Comparison of ENCODE assay signal across 8 cellular contexts in genomic region chr4:189586906-189587305, GRCh38.
DNase-seq lines count a peak whose midpoint lies in the region; ATAC-seq and TF ChIP-seq lines count a peak whose summit lies in the region.
"Not testable (repeated sequence)": the region's sequence is repeated elsewhere in the genome, so short reads cannot be mapped to it uniquely, and the experiment has no call there.

No MANE protein-coding gene starts in this region.

- not testable (repeated sequence) for H3K27me3 Mint-ChIP-seq in activated naive CD4-positive, alpha-beta T cell treated with anti-CD3 and anti-CD28 coated beads, Interleukin-2, amount 10 ng/mL, durations not matched to agents 7 days and 5 days

- H3K79me2 ChIP-seq in smooth muscle cell (ENCODE audit: low read depth): not testable (repeated sequence)

- H3K4me3 Mint-ChIP-seq in activated naive CD4-positive, alpha-beta T cell treated with anti-CD3 and anti-CD28 coated beads, Interleukin-2, amount 10 ng/mL, durations not matched to agents 7 days and 5 days: not testable (repeated sequence)

- H3K4me1 Mint-ChIP-seq in activated naive CD4-positive, alpha-beta T cell treated with anti-CD3 and anti-CD28 coated beads, Interleukin-2, amount 10 ng/mL, durations not matched to agents 7 days and 5 days: not testable (repeated sequence)

- peak overlapping the region; percentile 62 for H3K9ac ChIP-seq in smooth muscle cell (ENCODE audit: low read depth)

- peaks cover 17% of the 10 kb centered on the region for H3K9me3 Mint-ChIP-seq in activated naive CD4-positive, alpha-beta T cell treated with anti-CD3 and anti-CD28 coated beads, Interleukin-2, amount 10 ng/mL, durations not matched to agents 7 days and 5 days

- H2AFZ ChIP-seq in smooth muscle cell (ENCODE audit: low read depth): not testable (repeated sequence)

- not testable (repeated sequence) for H3F3A ChIP-seq in smooth muscle cell (ENCODE audit: low read depth)

- not testable (repeated sequence) for TF ChIP-seq CTCF in smooth muscle cell (IDR thresholded peaks at IDR 0.05; ENCODE audit: borderline replicate concordance, insufficient read depth, poor library complexity, severe bottlenecking); upper lobe of right lung (IDR thresholded peaks at IDR 0.05)

- peak overlapping the region; percentile 92 for H3K27ac ChIP-seq in smooth muscle cell (ENCODE audit: low read depth)
- not testable (repeated sequence) for H3K27ac ChIP-seq in upper lobe of right lung

- not testable (repeated sequence) for H3K4me3 ChIP-seq in smooth muscle cell, upper lobe of right lung

- H3K4me1 ChIP-seq in smooth muscle cell (ENCODE audit: low read depth); upper lobe of right lung: not testable (repeated sequence)

- peak; percentile 28 for ATAC-seq in upper lobe of right lung

- not testable (repeated sequence) for H3K36me3 Mint-ChIP-seq in activated naive CD4-positive, alpha-beta T cell treated with anti-CD3 and anti-CD28 coated beads, Interleukin-2, amount 10 ng/mL, durations not matched to agents 7 days and 5 days

- not testable (repeated sequence) for H3K9me3 ChIP-seq in smooth muscle cell (replicated peaks; ENCODE audit: low read depth); upper lobe of right lung

- WGBS in smooth muscle cell (ENCODE audit: low lambda C conversion rate): 49% methylated on average over 14 of the region's 14 CpGs

- intact Hi-C loops in upper lobe of right lung (cut with DNase I): not testable (repeated sequence)

- H3K4me2 ChIP-seq in smooth muscle cell: peak overlapping the region; percentile 55

- DNase-seq in COLO668 (lab: John Stamatoyannopoulos, UW; ENCODE audit: unreplicated experiment) (peak; percentile 4), H4 (ENCODE audit: low spot score) (peak; percentile 27), NCI-H82 (lab: John Stamatoyannopoulos, UW) (peak; percentile 53), RPMI7951 (ENCODE audit: low read depth) (peak; percentile 1), ecto neural progenitor cell (ENCODE audit: low spot score) (peak; percentile 47)
- DNase-seq in activated naive CD4-positive, alpha-beta T cell treated with anti-CD3 and anti-CD28 coated beads, Interleukin-2, amount 10 ng/mL, durations not matched to agents 7 days and 5 days; smooth muscle cell (lab: John Stamatoyannopoulos, UW; ENCODE audit: unreplicated experiment); upper lobe of right lung: not testable (repeated sequence)

- peak overlapping the region; percentile 29 for H3K27ac Mint-ChIP-seq in activated naive CD4-positive, alpha-beta T cell treated with anti-CD3 and anti-CD28 coated beads, Interleukin-2, amount 10 ng/mL, durations not matched to agents 7 days and 5 days

- H4K20me1 ChIP-seq in smooth muscle cell (ENCODE audit: low read depth): not testable (repeated sequence)

- CTCF ChIA-PET in activated naive CD4-positive, alpha-beta T cell treated with anti-CD3 and anti-CD28 coated beads, Interleukin-2, amount 10 ng/mL, durations not matched to agents 7 days and 5 days (lab: Charles Lee): not testable (repeated sequence)

- not testable (repeated sequence) for H3K27me3 ChIP-seq in smooth muscle cell (ENCODE audit: low read depth); upper lobe of right lung

- H3K36me3 ChIP-seq in smooth muscle cell (ENCODE audit: low read depth); upper lobe of right lung: not testable (repeated sequence)
